ENCODE assay signal across 17 cellular contexts in genomic region chr14:85572021-85572420, GRCh38. TPM values are rescaled to one million over a fixed set of nuclear protein-coding genes. Genes with fewer than 3 reads are reported as not detected.
DNase-seq lines count a peak whose midpoint lies in the region; ATAC-seq, FAIRE-seq and TF ChIP-seq lines count a peak whose summit lies in the region.
"Had no signal": no experiment of that assay in that cellular context is flagged by ENCODE, and none has a peak within 500 bp of the region (broad histone marks: within the 10 kb centered on the region; RNA-seq: fewer than 3 reads in every experiment).

No MANE protein-coding gene starts in this region.

- POLR2A ChIA-PET in HEK293 (lab: Yijun Ruan, JAX), result interaction anchor here (1.2 kb wide), 1 partner anchor 39 kb away, joined by 3 read pairs; no protein-coding TSS in a partner anchor

- H3K9me3 ChIP-seq in HEK293 (ENCODE audit: control insufficient read depth, insufficient read depth, low read depth, low read length), result no peaks in the 10 kb centered on the region
- H3K9me3 ChIP-seq in SJSA1 (replicated peaks), result no peaks in the 10 kb centered on the region
- H3K9me3 ChIP-seq in osteoblast (ENCODE audit: low read depth, low read length), result no peaks in the 10 kb centered on the region
- H3K9me3 ChIP-seq in H9 (ENCODE audit: control insufficient read depth, low read depth, low read length), result no peaks in the 10 kb centered on the region
- H3K9me3 ChIP-seq: A549 had no signal

- no peak overlapping the region for H2BK15ac ChIP-seq in H9 (ENCODE audit: low read depth, low read length)

- H3K4me1 Mint-ChIP-seq in H9, result peaks cover 47 to 48% of the 10 kb centered on the region in 2 experiments

- H4K20me1 ChIP-seq in osteoblast (ENCODE audit: insufficient read depth, low read length), result no peaks in the 10 kb centered on the region
- no peaks in the 10 kb centered on the region for H4K20me1 ChIP-seq in H9 (ENCODE audit: control insufficient read depth, insufficient read depth, insufficient read length)

- H3K4me3 Mint-ChIP-seq in H9, result no peak overlapping the region

- no peak overlapping the region for H2AK5ac ChIP-seq in H9 (ENCODE audit: insufficient read length, low read length)

- H3K23me2 ChIP-seq in H9 (ENCODE audit: insufficient read length, low read depth, low read length, poor library complexity, severe bottlenecking), result no peaks in the 10 kb centered on the region

- no peak overlapping the region for H3K9ac ChIP-seq in H9 (ENCODE audit: extremely low read depth, insufficient read length, low read length)

- DNase-seq in SJSA1 (ENCODE audit: low read depth in 1 of 2, low spot score in 2 of 2) (no peak), foreskin keratinocyte (no peak), osteoblast (ENCODE audit: insufficient read length, low spot score, missing footprints) (no peak), DMS 273 (lab: John Stamatoyannopoulos, UW; ENCODE audit: unreplicated experiment) (no peak), urothelium cell line (ENCODE audit: low spot score) (no peak), H9 (no peak)
- DNase-seq: C1 segment of cervical spinal cord, NCI-H1417 treated with DMSO at 0.1 percent for 48 hours, NCI-H1930, NCI-H2171 treated with DMSO at 0.1 percent for 48 hours, NCI-H774, PC-3 had no signal

- ATAC-seq in foreskin keratinocyte (no peak), HG02678 (IDR thresholded peaks at IDR 0.05; ENCODE audit: unreplicated experiment) (no peak)
- ATAC-seq: PC-3 had no signal

- H4K91ac ChIP-seq in H9 (ENCODE audit: insufficient read length, low read depth, low read length), result no peak overlapping the region

- H3K27me3 Mint-ChIP-seq in H9 (ENCODE audit: low read depth), result no peaks in the 10 kb centered on the region

- no peak overlapping the region for H4K8ac ChIP-seq in H9 (replicated peaks; ENCODE audit: insufficient read length, low read depth, low read length)

- H3T11ph ChIP-seq in H9 (ENCODE audit: low read length), result no peak overlapping the region

- H3K4me2 ChIP-seq in osteoblast (ENCODE audit: insufficient read depth, low read length) (no peak overlapping the region), H9 (ENCODE audit: insufficient read depth, insufficient read length, low read length) (no peak overlapping the region)
- H3K4me2 ChIP-seq: A549 had no signal

- no peak overlapping the region for H2BK20ac ChIP-seq in H9 (ENCODE audit: low read depth, low read length, poor library complexity, severe bottlenecking)

- H3K27me3 ChIP-seq in SJSA1 (replicated peaks), result no peaks in the 10 kb centered on the region
- no peaks in the 10 kb centered on the region for H3K27me3 ChIP-seq in foreskin keratinocyte
- no peaks in the 10 kb centered on the region for H3K27me3 ChIP-seq in osteoblast (ENCODE audit: insufficient read depth, low read length)
- no peaks in the 10 kb centered on the region for H3K27me3 ChIP-seq in H9 (ENCODE audit: insufficient read depth, low read length)

- WGBS in H9 (ENCODE audit: extremely low coverage, insufficient read length, low lambda C conversion rate), result no CpG with 5 or more reads among the region's 2 CpGs

- H3K27ac ChIP-seq in HEK293 (ENCODE audit: extremely low read depth, low read depth, low read length) (no peak overlapping the region), SJSA1 (peak overlapping the region; percentile 63), foreskin keratinocyte (peak overlapping the region; percentile 54), osteoblast (ENCODE audit: low read depth, low read length) (peak overlapping the region; percentile 68), H9 (ENCODE audit: insufficient read length, low read depth, low read length) (no peak overlapping the region)
- H3K27ac ChIP-seq: RWPE1 had no signal

- no peak overlapping the region for H3K4me3 ChIP-seq in HEK293 (ENCODE audit: low read depth, low read length)
- H3K4me3 ChIP-seq in SJSA1, result no peak overlapping the region
- no peak overlapping the region for H3K4me3 ChIP-seq in osteoblast (ENCODE audit: insufficient read depth, low read length)
- H3K4me3 ChIP-seq: A549 had no signal

- no peak overlapping the region for H3K4ac ChIP-seq in H9 (ENCODE audit: low read depth, low read length)

- no peaks in the 10 kb centered on the region for H3K36me3 ChIP-seq in HEK293 (ENCODE audit: control insufficient read depth in 2 of 2, insufficient read depth in 1 of 2, low read length in 2 of 2)
- peaks cover 2% of the 10 kb centered on the region; the same call in 1 of the 2 replicates for H3K36me3 ChIP-seq in SJSA1
- no peaks in the 10 kb centered on the region for H3K36me3 ChIP-seq in osteoblast (ENCODE audit: insufficient read depth, low read length)

- H3K23ac ChIP-seq in H9 (ENCODE audit: insufficient read length, low read depth, low read length), result no peak overlapping the region

- H3K79me2 ChIP-seq in osteoblast (ENCODE audit: insufficient read depth, low read length) (peaks cover 11% of the 10 kb centered on the region), H9 (ENCODE audit: insufficient read depth, low read length) (no peaks in the 10 kb centered on the region)

- H2AFZ ChIP-seq in osteoblast (ENCODE audit: low read length) (no peak overlapping the region), H9 (ENCODE audit: low read length) (no peak overlapping the region)

- H3K18ac ChIP-seq in H9 (ENCODE audit: insufficient read length, low read depth, low read length), result no peak overlapping the region

- CTCF ChIA-PET in HEK293 (lab: Yijun Ruan, JAX), result no interaction called here

- H3K56ac ChIP-seq in H9 (ENCODE audit: insufficient read length, low read depth, low read length), result no peak overlapping the region

- H3K36me3 Mint-ChIP-seq in H9 (ENCODE audit: insufficient read depth in 1 of 3, low read depth in 3 of 3), result no peaks in the 10 kb centered on the region

- no peak overlapping the region for H2BK12ac ChIP-seq in H9 (ENCODE audit: insufficient read length, low read depth, low read length)

- peaks cover 30% of the 10 kb centered on the region for H3K4me1 ChIP-seq in HEK293 (ENCODE audit: control insufficient read depth, insufficient read depth, low read length)
- H3K4me1 ChIP-seq in SJSA1 (replicated peaks), result peaks cover 65% of the 10 kb centered on the region
- peaks cover 29% of the 10 kb centered on the region for H3K4me1 ChIP-seq in foreskin keratinocyte
- H3K4me1 ChIP-seq in osteoblast (ENCODE audit: insufficient read depth, low read length), result peaks cover 42% of the 10 kb centered on the region
- H3K4me1 ChIP-seq in H9 (ENCODE audit: insufficient read depth, low read length), result peaks cover 3% of the 10 kb centered on the region; the same call in 1 of the 2 replicates

- no peaks in the 10 kb centered on the region for H3K79me1 ChIP-seq in H9 (ENCODE audit: insufficient read depth, low read depth, low read length, poor library complexity, severe bottlenecking)

- no peak overlapping the region for H3K14ac ChIP-seq in H9 (ENCODE audit: insufficient read depth, low read length)

- no peaks in the 10 kb centered on the region for H3K9me3 Mint-ChIP-seq in H9

- H2BK5ac ChIP-seq in H9 (ENCODE audit: insufficient read length, low read length), result no peak overlapping the region

- no peak overlapping the region for H4K5ac ChIP-seq in H9 (ENCODE audit: insufficient read length, low read depth, low read length)

- H2BK120ac ChIP-seq in H9 (ENCODE audit: low read depth, low read length, poor library complexity, severe bottlenecking), result no peak overlapping the region

- TF ChIP-seq CTCF in HEK293 (tag by site-specific recombination; IDR thresholded peaks at IDR 0.05) (no peak), foreskin keratinocyte (conservative IDR thresholded peaks at IDR 0.05) (no peak), osteoblast (IDR thresholded peaks at IDR 0.05; ENCODE audit: extremely low read depth, low read depth, low read length) (no peak), H9 (conservative IDR thresholded peaks at IDR 0.05) (no peak)

- no peak for FAIRE-seq in urothelium cell line (lab: Jason Lieb, UNC)
- FAIRE-seq: A549, H1 had no signal

- no peak overlapping the region for H3K27ac Mint-ChIP-seq in H9

TF ChIP-seq in HEK293, 187 proteins besides CTCF, POLR2A, EP300 and RAD21:
- TF ChIP-seq ZNF670 (tag by site-specific recombination; IDR thresholded peaks at IDR 0.05; ENCODE audit: low read depth) (no peak), TCF7L2 (IDR thresholded peaks at IDR 0.05; ENCODE audit: borderline replicate concordance, low read depth, low read length) (peak; percentile 27; the same call in 1 of the 2 replicates)

RNA-seq across cellular contexts. Expression of gene FLRT2, which starts 42.1 kb away (rescaled TPM):
- total RNA-seq in SJSA1 (2014; rRNA removed; shearing (Covaris generic)), result 15.8 and 17.0 TPM in 2 replicates
- total RNA-seq in foreskin keratinocyte (52.5 and 111 TPM in 2 replicates), osteoblast (39.1 and 46.3 TPM in 2 replicates), H9 (2021) (2.8 and 3.3 TPM in 2 replicates)
- 11.9 and 22.2 TPM in 2 replicates for polyA plus RNA-seq in foreskin keratinocyte

Comparison
In these comparisons a context has a peak if more than half of its experiments do, and no peak if none do; other contexts are left out.
1. H3K27ac ChIP-seq: peak in SJSA1 (single experiment), foreskin keratinocyte (single experiment) and osteoblast (single experiment); none in HEK293 (single experiment) and H9 (single experiment).